In the genomic region with DNA sequence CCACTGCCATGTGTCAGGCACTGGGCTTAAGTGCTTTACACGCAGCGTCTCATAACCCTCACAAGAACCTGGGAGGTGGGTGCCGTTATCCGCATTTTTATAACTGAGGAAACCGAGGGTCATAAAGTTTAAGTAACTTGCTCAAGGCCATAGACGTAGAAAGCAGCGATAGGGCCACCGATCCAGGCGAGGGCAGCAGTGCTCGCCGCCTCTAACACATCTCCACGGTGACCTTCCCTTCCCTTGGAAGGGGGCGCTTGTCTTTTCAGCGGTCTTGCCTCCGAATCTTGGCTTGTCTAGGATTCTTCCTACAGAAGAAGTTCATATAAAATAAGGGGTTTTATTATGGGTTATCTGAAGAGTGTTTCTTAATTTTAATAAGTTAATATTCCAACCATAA, we compare ENCODE assay signal across 28 cellular contexts.
DNase-seq lines count a peak whose midpoint lies in the region; ATAC-seq and TF ChIP-seq lines count a peak whose summit lies in the region.
"Had no signal": no experiment of that assay in that cellular context is flagged by ENCODE, and none has a peak within 500 bp of the region (broad histone marks: within the 10 kb centered on the region; RNA-seq: fewer than 3 reads in every experiment).

No MANE protein-coding gene starts in this region.

- no peak overlapping the region for H3K27ac ChIP-seq in caudate nucleus (ENCODE audit: low read depth, low read length)
- H3K27ac ChIP-seq: breast epithelium, epithelial cell of prostate, parathyroid adenoma, SJCRH30, thoracic aorta had no signal

- ATAC-seq in GM18867 (IDR thresholded peaks at IDR 0.05; ENCODE audit: unreplicated experiment): no peak
- no peak for ATAC-seq in GM21576 (IDR thresholded peaks at IDR 0.05; ENCODE audit: unreplicated experiment)
- no peak for ATAC-seq in GM19351 (IDR thresholded peaks at IDR 0.05; ENCODE audit: unreplicated experiment)
- ATAC-seq: left cardiac atrium; right cardiac atrium; stimulated activated naive CD8-positive, alpha-beta T cell treated with anti-CD3 and anti-CD28 coated beads, Interleukin-15, Interleukin-2, amounts not matched to agents 100 U/mL and 50 U/mL, for 24 hours had no signal

- no peak overlapping the region for H3K4me3 ChIP-seq in H7 (ENCODE audit: insufficient read depth, low read depth, low read length)
- H3K4me3 ChIP-seq: breast epithelium, SJCRH30, thoracic aorta had no signal

- H3K9me3 Mint-ChIP-seq in endothelial cell (ENCODE audit: unreplicated experiment): no peaks in the 10 kb centered on the region
- H3K9me3 Mint-ChIP-seq: activated CD4-positive, alpha-beta T cell treated with anti-CD3 and anti-CD28 coated beads, Interleukin-2, amount 10 ng/mL, durations not matched to agents 24 days and 14 days; CD4-positive, alpha-beta T cell had no signal

- H3K4me3 Mint-ChIP-seq in endothelial cell (ENCODE audit: unreplicated experiment): no peak overlapping the region
- H3K4me3 Mint-ChIP-seq: activated CD4-positive, alpha-beta T cell treated with anti-CD3 and anti-CD28 coated beads, Interleukin-2, amount 10 ng/mL, durations not matched to agents 24 days and 14 days; activated naive CD8-positive, alpha-beta T cell; CD4-positive, alpha-beta T cell had no signal

- H3K27me3 Mint-ChIP-seq in endothelial cell (ENCODE audit: unreplicated experiment): peaks cover 1% of the 10 kb centered on the region

- H3K27me3 ChIP-seq in H7 (ENCODE audit: control insufficient read depth, insufficient read depth, low read length): no peaks in the 10 kb centered on the region
- H3K27me3 ChIP-seq: breast epithelium, SJCRH30 had no signal

- DNase-seq in H7: peak; percentile 83
- DNase-seq in endothelial cell (ENCODE audit: low spot score): peak; percentile 35
- peak; percentile 63 for DNase-seq in islet precursor cell
- DNase-seq in posterior vena cava (ENCODE audit: low spot score): peak; percentile 50
- DNase-seq in caudate nucleus (lab: John Stamatoyannopoulos, UW): no peak
- DNase-seq: activated CD4-positive, alpha-beta T cell treated with anti-CD3 and anti-CD28 coated beads, Interleukin-2, amount 10 ng/mL, durations not matched to agents 24 days and 14 days; activated CD8-positive, alpha-beta memory T cell treated with anti-CD3 and anti-CD28 coated beads for 24 hours; AML-193; CD4-positive, alpha-beta T cell; DND-41; Karpas-422; left cardiac atrium; NCI-H2081; NCI-H345; NCI-H774; right cardiac atrium; SJCRH30; stimulated activated CD4-positive, alpha-beta T cell treated with anti-CD3 and anti-CD28 coated beads, Interleukin-2, amount 100 ng/mL, for 24 hours; stimulated activated naive CD8-positive, alpha-beta T cell treated with anti-CD3 and anti-CD28 coated beads, Interleukin-15, Interleukin-2, amounts not matched to agents 100 U/mL and 50 U/mL, for 24 hours; T-helper 9 cell had no signal

- H3K36me3 Mint-ChIP-seq in endothelial cell (ENCODE audit: low read depth, unreplicated experiment): peaks cover 12% of the 10 kb centered on the region
- H3K36me3 Mint-ChIP-seq: activated naive CD8-positive, alpha-beta T cell had no signal

- intact Hi-C loops in posterior vena cava (cut with DNase I): no loop called here

- no peaks in the 10 kb centered on the region for H3K4me1 Mint-ChIP-seq in endothelial cell (ENCODE audit: unreplicated experiment)
- H3K4me1 Mint-ChIP-seq: activated CD4-positive, alpha-beta T cell treated with anti-CD3 and anti-CD28 coated beads, Interleukin-2, amount 10 ng/mL, durations not matched to agents 24 days and 14 days had no signal

- no peaks in the 10 kb centered on the region for H3K36me3 ChIP-seq in H7 (replicated peaks; ENCODE audit: control insufficient read depth, insufficient read depth, low read length)
- H3K36me3 ChIP-seq: breast epithelium had no signal

- no peak overlapping the region for H3K27ac Mint-ChIP-seq in endothelial cell (ENCODE audit: unreplicated experiment)
- H3K27ac Mint-ChIP-seq: activated CD4-positive, alpha-beta T cell treated with anti-CD3 and anti-CD28 coated beads, Interleukin-2, amount 10 ng/mL, durations not matched to agents 24 days and 14 days; activated naive CD8-positive, alpha-beta T cell; CD4-positive, alpha-beta T cell had no signal

- TF ChIP-seq CTCF in endothelial cell (IDR thresholded peaks at IDR 0.05; ENCODE audit: unreplicated experiment): no peak

Comparison
In these comparisons a context has a peak if more than half of its experiments do, and no peak if none do; other contexts are left out.
1. DNase-seq: peak in H7 (single experiment), endothelial cell (single experiment), islet precursor cell (single experiment) and posterior vena cava (single experiment); none in caudate nucleus (0 of 61).